9 cellular contexts compared by ENCODE assay signal in genomic region chrX:44997888-44998287, GRCh38.
DNase-seq lines count a peak whose midpoint lies in the region; ATAC-seq and TF ChIP-seq lines count a peak whose summit lies in the region.
"Had no signal": no experiment of that assay in that cellular context is flagged by ENCODE, and none has a peak within 500 bp of the region (broad histone marks: within the 10 kb centered on the region; RNA-seq: fewer than 3 reads in every experiment).

No MANE protein-coding gene starts in this region.

- H3K4me3 ChIP-seq in naive thymus-derived CD4-positive, alpha-beta T cell (ENCODE audit: low read length): no peak overlapping the region
- H3K4me3 ChIP-seq in transverse colon: no peak overlapping the region

- no peak for TF ChIP-seq POLR2A in transverse colon (IDR thresholded peaks at IDR 0.05)

- DNase-seq in GM10266 (ENCODE audit: extremely low spot score) (peak; percentile 14), activated B cell treated with CpG ODN at 0.5 μM for 24 hours (no peak), omental fat pad (ENCODE audit: low spot score) (no peak), UCSD-AML1 (lab: John Stamatoyannopoulos, UW; ENCODE audit: unreplicated experiment) (no peak), transverse colon (no peak)
- no peak for DNase-seq in naive thymus-derived CD4-positive, alpha-beta T cell
- DNase-seq: DMS 273 treated with DMSO at 0.1 percent for 48 hours, NCI-H1436 treated with DMSO at 0.1 percent for 48 hours had no signal

- no peak overlapping the region for H3K27ac ChIP-seq in naive thymus-derived CD4-positive, alpha-beta T cell (ENCODE audit: low read depth, low read length)
- no peak overlapping the region for H3K27ac ChIP-seq in transverse colon

- CTCF ChIA-PET in activated B cell treated with CpG ODN at 0.5 μM for 24 hours (lab: Charles Lee): no interaction called here
- CTCF ChIA-PET in naive thymus-derived CD4-positive, alpha-beta T cell (lab: Charles Lee): no interaction called here

- H3K4me3 Mint-ChIP-seq in activated B cell treated with CpG ODN at 0.5 μM for 24 hours: peak overlapping the region; percentile 57
- H3K4me3 Mint-ChIP-seq in naive thymus-derived CD4-positive, alpha-beta T cell: peak overlapping the region in 8 of 10 donors; percentile 11 to 69 (median 45)

- peak overlapping the region; percentile 73 for H3K27ac Mint-ChIP-seq in activated B cell treated with CpG ODN at 0.5 μM for 24 hours
- H3K27ac Mint-ChIP-seq in naive thymus-derived CD4-positive, alpha-beta T cell: peak overlapping the region; percentile 18 to 93 (median 70)

- ATAC-seq in GM18907 (IDR thresholded peaks at IDR 0.05; ENCODE audit: unreplicated experiment) (peak; percentile 60), activated B cell treated with CpG ODN at 0.5 μM for 24 hours (ENCODE audit: low read depth) (peak; percentile 34), omental fat pad (ENCODE audit: low FRiP score) (no peak)
- ATAC-seq in naive thymus-derived CD4-positive, alpha-beta T cell: no peak

- in situ Hi-C loops in transverse colon (cut with MboI; ENCODE audit: low pct_ligation_motif_present in 1 of 4, low pct_unique_long_range_greater_than_20kb in 1 of 4, low sequenced_read_pairs in 3 of 4): no loop called here

- intact Hi-C loops in activated B cell treated with CpG ODN at 0.5 μM for 24 hours (cut with micrococcal nuclease) (no loop called here), transverse colon (cut with DNase I; ENCODE audit: low total_unique reads) (loop anchor here (10.0 kb wide), 1 partner anchor 53 kb away; no protein-coding TSS in a partner anchor)
- intact Hi-C loops in naive thymus-derived CD4-positive, alpha-beta T cell (cut with micrococcal nuclease): loop anchor here in 1 of 2 donors (5.0 kb wide), 2 partner anchors 69 to 126 kb away; partner anchors contain the start of gene KDM6A

- H3K27me3 ChIP-seq in naive thymus-derived CD4-positive, alpha-beta T cell (ENCODE audit: control insufficient read depth in 2 of 2, insufficient read depth in 2 of 2, low read length in 2 of 2): no peaks in the 10 kb centered on the region
- no peaks in the 10 kb centered on the region for H3K27me3 ChIP-seq in transverse colon

- POLR2A ChIA-PET in activated B cell treated with CpG ODN at 0.5 μM for 24 hours (lab: Charles Lee): no interaction called here
- POLR2A ChIA-PET in naive thymus-derived CD4-positive, alpha-beta T cell (lab: Charles Lee): interaction anchor here (0.7 kb wide), 1 partner anchor 22 kb away, joined by 3 read pairs; no protein-coding TSS in a partner anchor

- peaks cover 61% of the 10 kb centered on the region for H3K4me1 Mint-ChIP-seq in activated B cell treated with CpG ODN at 0.5 μM for 24 hours
- peaks cover 31 to 94% (median 68%) of the 10 kb centered on the region in 7 donors for H3K4me1 Mint-ChIP-seq in naive thymus-derived CD4-positive, alpha-beta T cell

- no peaks in the 10 kb centered on the region for H3K27me3 Mint-ChIP-seq in activated B cell treated with CpG ODN at 0.5 μM for 24 hours
- no peaks in the 10 kb centered on the region for H3K27me3 Mint-ChIP-seq in naive thymus-derived CD4-positive, alpha-beta T cell

- no peaks in the 10 kb centered on the region for H3K9me3 ChIP-seq in naive thymus-derived CD4-positive, alpha-beta T cell (ENCODE audit: control insufficient read depth in 2 of 3, low read length in 3 of 3)
- no peaks in the 10 kb centered on the region for H3K9me3 ChIP-seq in transverse colon

- no peaks in the 10 kb centered on the region for H3K36me3 ChIP-seq in naive thymus-derived CD4-positive, alpha-beta T cell (ENCODE audit: control insufficient read depth in 2 of 3, insufficient read depth in 3 of 3, low read length in 3 of 3)
- H3K36me3 ChIP-seq in transverse colon: no peaks in the 10 kb centered on the region

- TF ChIP-seq CTCF in GM10266 (IDR thresholded peaks at IDR 0.05; ENCODE audit: control insufficient read depth, insufficient read depth, low read depth, missing control alignments): no peak
- TF ChIP-seq CTCF in activated B cell treated with CpG ODN at 0.5 μM for 24 hours (IDR thresholded peaks at IDR 0.05): no peak
- TF ChIP-seq CTCF in omental fat pad (IDR thresholded peaks at IDR 0.05): no peak
- TF ChIP-seq CTCF in transverse colon (IDR thresholded peaks at IDR 0.05): no peak

- H3K36me3 Mint-ChIP-seq in activated B cell treated with CpG ODN at 0.5 μM for 24 hours (ENCODE audit: low read depth): peaks cover 12% of the 10 kb centered on the region
- peaks cover 0 to 42% (median 21%) of the 10 kb centered on the region in 5 donors for H3K36me3 Mint-ChIP-seq in naive thymus-derived CD4-positive, alpha-beta T cell

- no peak for TF ChIP-seq EP300 in transverse colon (IDR thresholded peaks at IDR 0.05; ENCODE audit: low read depth)

- H3K9me3 Mint-ChIP-seq in activated B cell treated with CpG ODN at 0.5 μM for 24 hours: no peaks in the 10 kb centered on the region
- peaks cover 0 to 2% (median 0%) of the 10 kb centered on the region in 11 donors for H3K9me3 Mint-ChIP-seq in naive thymus-derived CD4-positive, alpha-beta T cell

- WGBS in transverse colon (ENCODE audit: low coverage in 1 of 2), 2 donors: 53 to 57% methylated on average over 1 of the region's 1 CpG

- peaks cover 4 to 18% of the 10 kb centered on the region in 2 donors for H3K4me1 ChIP-seq in naive thymus-derived CD4-positive, alpha-beta T cell (ENCODE audit: control insufficient read depth in 2 of 2, insufficient read depth in 2 of 2, low read length in 2 of 2)
- H3K4me1 ChIP-seq in transverse colon: peaks cover 21 to 43% (median 28%) of the 10 kb centered on the region in 4 donors

Comparison
In these comparisons a context has a peak if more than half of its experiments do, and no peak if none do; other contexts are left out.
1. ATAC-seq: peak in GM18907 (single experiment) and activated B cell treated with CpG ODN at 0.5 μM for 24 hours (single experiment); none in naive thymus-derived CD4-positive, alpha-beta T cell (single experiment) and omental fat pad (single experiment).